In the genomic region with DNA sequence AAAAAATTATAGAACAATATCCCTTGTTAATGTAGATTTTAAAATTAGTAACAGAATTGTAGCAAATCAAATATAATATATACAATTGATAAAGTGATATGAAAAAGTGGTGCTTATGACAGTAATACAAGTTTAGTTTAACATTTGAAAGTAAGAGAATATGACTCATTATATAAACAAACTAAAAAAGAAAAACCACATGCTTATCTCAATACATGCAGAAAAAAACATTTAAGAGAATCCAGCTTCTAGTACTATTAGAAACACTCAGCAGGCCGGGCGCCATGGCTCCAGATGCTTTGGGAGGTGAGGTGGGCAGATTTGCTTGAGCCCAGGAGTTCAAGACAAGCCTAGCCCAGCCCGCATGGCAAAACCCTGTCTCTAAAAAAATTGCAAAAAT, we compare ENCODE assay signal across 1 cellular context.
TF ChIP-seq lines count a peak whose summit lies in the region.

No MANE protein-coding gene starts in this region.

TF ChIP-seq in HEK293, 187 proteins besides CTCF, POLR2A, EP300 and RAD21 (continued from another document):
- TF ChIP-seq, protein P1, sequence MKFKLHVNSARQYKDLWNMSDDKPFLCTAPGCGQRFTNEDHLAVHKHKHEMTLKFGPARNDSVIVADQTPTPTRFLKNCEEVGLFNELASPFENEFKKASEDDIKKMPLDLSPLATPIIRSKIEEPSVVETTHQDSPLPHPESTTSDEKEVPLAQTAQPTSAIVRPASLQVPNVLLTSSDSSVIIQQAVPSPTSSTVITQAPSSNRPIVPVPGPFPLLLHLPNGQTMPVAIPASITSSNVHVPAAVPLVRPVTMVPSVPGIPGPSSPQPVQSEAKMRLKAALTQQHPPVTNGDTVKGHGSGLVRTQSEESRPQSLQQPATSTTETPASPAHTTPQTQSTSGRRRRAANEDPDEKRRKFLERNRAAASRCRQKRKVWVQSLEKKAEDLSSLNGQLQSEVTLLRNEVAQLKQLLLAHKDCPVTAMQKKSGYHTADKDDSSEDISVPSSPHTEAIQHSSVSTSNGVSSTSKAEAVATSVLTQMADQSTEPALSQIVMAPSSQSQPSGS (tag by site-specific recombination; IDR thresholded peaks at IDR 0.05; ENCODE audit: low read depth), result no peak
